19 cellular contexts compared by ENCODE assay signal in genomic region chr9:134807726-134808125, GRCh38.
DNase-seq lines count a peak whose midpoint lies in the region; TF ChIP-seq lines count a peak whose summit lies in the region.
"Had no signal": no experiment of that assay in that cellular context is flagged by ENCODE, and none has a peak within 500 bp of the region (broad histone marks: within the 10 kb centered on the region; RNA-seq: fewer than 3 reads in every experiment).

No MANE protein-coding gene starts in this region.

- H3K4me3 ChIP-seq in left ventricle myocardium inferior (no peak overlapping the region), sigmoid colon (no peak overlapping the region)
- H3K4me3 ChIP-seq: BLaER1, lower lobe of right lung had no signal

- no peaks in the 10 kb centered on the region for H3K27me3 ChIP-seq in left ventricle myocardium inferior (ENCODE audit: low read depth)
- no peaks in the 10 kb centered on the region for H3K27me3 ChIP-seq in sigmoid colon
- H3K27me3 ChIP-seq: BLaER1 had no signal

- TF ChIP-seq CTCF in brain (conservative IDR thresholded peaks at IDR 0.05): no peak
- no peak for TF ChIP-seq CTCF in left ventricle myocardium inferior (IDR thresholded peaks at IDR 0.05; ENCODE audit: borderline replicate concordance)
- no peak for TF ChIP-seq CTCF in sigmoid colon (IDR thresholded peaks at IDR 0.05)

- H3K4me1 Mint-ChIP-seq in brain: peaks cover 40% of the 10 kb centered on the region

- peaks cover 0 to 3% (median 0%) of the 10 kb centered on the region in 5 experiments for H3K9me3 Mint-ChIP-seq in brain
- H3K9me3 Mint-ChIP-seq: effector memory CD8-positive, alpha-beta T cell had no signal

- DNase-seq in EH (ENCODE audit: low read depth) (peak; percentile 92), left ventricle myocardium inferior (no peak), sigmoid colon (no peak), posterior cingulate gyrus (no peak), medulla oblongata (ENCODE audit: extremely low spot score) (no peak), DMS 273 treated with DMSO at 0.1 percent for 48 hours (lab: John Stamatoyannopoulos, UW) (no peak)
- DNase-seq in activated naive CD4-positive, alpha-beta T cell treated with anti-CD3 and anti-CD28 coated beads, Interleukin-2, amount 50 U/mL, for 16 hours: no peak
- DNase-seq: activated CD4-positive, alpha-beta T cell treated with anti-CD3 and anti-CD28 coated beads for 48 hours; activated T-cell treated with anti-CD3 and anti-CD28 coated beads, Interleukin-2, amount 50 U/mL, for 48 hours; amygdala; effector memory CD8-positive, alpha-beta T cell; lower lobe of right lung; NCI-H1417 treated with DMSO at 0.1 percent for 48 hours; NCI-H510A; occipital lobe; stimulated activated CD4-positive, alpha-beta T cell treated with anti-CD3 and anti-CD28 coated beads, Interleukin-2, amount 100 ng/mL, for 24 hours; T-helper 1 cell had no signal

- H3K27ac ChIP-seq in left ventricle myocardium inferior (replicated peaks): peak overlapping the region; percentile 67
- peak overlapping the region in 3 of 4 donors; percentile 20 to 50 (median 47) for H3K27ac ChIP-seq in sigmoid colon
- H3K27ac ChIP-seq: BLaER1, lower lobe of right lung had no signal

- TF ChIP-seq EP300 in sigmoid colon (IDR thresholded peaks at IDR 0.05): no peak

- H3K4me3 Mint-ChIP-seq in brain: no peak overlapping the region
- H3K4me3 Mint-ChIP-seq: effector memory CD8-positive, alpha-beta T cell had no signal

- peaks cover 3% of the 10 kb centered on the region for H3K27me3 Mint-ChIP-seq in brain
- H3K27me3 Mint-ChIP-seq: effector memory CD8-positive, alpha-beta T cell had no signal

- H3K4me1 ChIP-seq in left ventricle myocardium inferior (peaks cover 20% of the 10 kb centered on the region), sigmoid colon (peaks cover 0 to 37% (median 14%) of the 10 kb centered on the region in 4 donors)
- H3K4me1 ChIP-seq: lower lobe of right lung had no signal

- peaks cover 5% of the 10 kb centered on the region for H3K36me3 Mint-ChIP-seq in brain

- peak overlapping the region in 3 of 5 experiments; percentile 21 to 49 (median 32) for H3K27ac Mint-ChIP-seq in brain
- H3K27ac Mint-ChIP-seq: effector memory CD8-positive, alpha-beta T cell had no signal

- 21 to 53% methylated on average over 4 of the region's 4 CpGs for WGBS in sigmoid colon, 2 donors

- H3K9me3 ChIP-seq in left ventricle myocardium inferior (replicated peaks) (no peaks in the 10 kb centered on the region), sigmoid colon (no peaks in the 10 kb centered on the region)
- H3K9me3 ChIP-seq: BLaER1, lower lobe of right lung had no signal

- peaks cover 6% of the 10 kb centered on the region for H3K36me3 ChIP-seq in left ventricle myocardium inferior
- peaks cover 5 to 81% (median 38%) of the 10 kb centered on the region in 4 donors for H3K36me3 ChIP-seq in sigmoid colon

- intact Hi-C loops in left ventricle myocardium inferior (cut with micrococcal nuclease): no loop called here
- intact Hi-C loops in sigmoid colon (cut with DNase I): no loop called here
- intact Hi-C loops in posterior cingulate gyrus (cut with DNase I): no loop called here

- no peak for TF ChIP-seq POLR2A in sigmoid colon (IDR thresholded peaks at IDR 0.05)
